1 cellular context compared by ENCODE assay signal in the genomic region with DNA sequence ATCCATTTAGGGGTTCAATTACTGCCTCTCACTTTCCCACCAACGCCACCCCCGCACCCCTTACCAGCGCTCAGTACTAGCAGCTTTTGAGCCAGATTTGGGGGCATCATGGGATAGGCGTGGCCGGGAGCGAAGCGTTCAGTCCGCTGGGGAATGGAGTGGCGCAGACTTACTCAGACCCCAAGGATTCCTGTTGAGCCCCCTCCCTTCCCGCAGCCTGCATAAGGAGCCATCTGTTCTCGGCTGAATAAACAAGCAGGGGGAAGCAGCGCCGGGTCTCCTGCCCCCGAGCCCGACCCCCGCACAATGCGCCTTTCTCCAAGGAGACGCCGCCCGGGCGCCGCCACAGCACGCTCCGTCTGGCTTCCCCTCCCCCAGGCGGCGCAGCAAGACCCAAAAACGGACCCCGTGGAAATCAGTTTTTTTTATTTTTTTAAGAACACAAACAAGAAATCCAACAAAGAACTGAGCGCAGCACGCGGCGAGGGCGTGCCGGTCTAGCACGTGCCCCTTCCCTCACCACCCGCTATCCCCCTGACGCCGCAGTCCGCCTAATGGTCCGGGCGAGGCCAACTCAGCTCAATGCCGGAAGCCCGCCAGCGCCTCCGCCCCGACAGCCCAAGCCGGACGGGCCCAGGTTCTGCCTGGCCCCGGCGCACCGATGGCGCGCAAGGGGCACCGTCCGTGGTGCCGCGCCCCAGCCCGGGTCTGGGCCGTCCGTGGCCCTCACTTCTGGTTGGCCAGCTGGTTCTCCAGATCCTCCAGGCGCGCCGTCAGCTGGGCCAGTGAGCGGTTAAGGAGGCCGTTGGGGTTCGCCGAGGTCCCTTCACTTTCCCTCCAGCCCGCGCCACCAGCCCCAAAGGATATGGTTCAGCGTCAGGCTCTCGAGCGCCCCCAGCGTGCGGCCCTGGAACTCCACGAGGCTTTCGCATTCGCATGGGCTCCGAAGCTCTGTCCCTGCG.
TF ChIP-seq lines count a peak whose summit lies in the region.

No MANE protein-coding gene starts in this region.

TF ChIP-seq in HepG2, 621 proteins besides CTCF, POLR2A, EP300 and RAD21 (continued from another document and continues in another):
- TF ChIP-seq, protein P1, sequence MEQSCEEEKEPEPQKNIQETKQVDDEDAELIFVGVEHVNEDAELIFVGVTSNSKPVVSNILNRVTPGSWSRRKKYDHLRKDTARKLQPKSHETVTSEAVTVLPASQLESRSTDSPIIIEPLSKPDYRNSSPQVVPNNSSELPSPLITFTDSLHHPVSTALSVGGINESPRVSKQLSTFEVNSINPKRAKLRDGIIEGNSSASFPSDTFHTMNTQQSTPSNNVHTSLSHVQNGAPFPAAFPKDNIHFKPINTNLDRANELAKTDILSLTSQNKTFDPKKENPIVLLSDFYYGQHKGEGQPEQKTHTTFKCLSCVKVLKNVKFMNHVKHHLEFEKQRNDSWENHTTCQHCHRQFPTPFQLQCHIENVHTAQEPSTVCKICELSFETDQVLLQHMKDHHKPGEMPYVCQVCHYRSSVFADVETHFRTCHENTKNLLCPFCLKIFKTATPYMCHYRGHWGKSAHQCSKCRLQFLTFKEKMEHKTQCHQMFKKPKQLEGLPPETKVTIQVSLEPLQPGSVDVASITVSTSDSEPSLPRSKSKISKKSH (CRISPR knock-in tag; IDR thresholded peaks at IDR 0.05; ENCODE audit: borderline replicate concordance), result peak; percentile 69; the same call in 1 of the 2 replicates
- no peak for TF ChIP-seq PRPF4 (IDR thresholded peaks at IDR 0.05; ENCODE audit: low read depth, low read length, poor library complexity, severe bottlenecking)
- TF ChIP-seq, protein P2, sequence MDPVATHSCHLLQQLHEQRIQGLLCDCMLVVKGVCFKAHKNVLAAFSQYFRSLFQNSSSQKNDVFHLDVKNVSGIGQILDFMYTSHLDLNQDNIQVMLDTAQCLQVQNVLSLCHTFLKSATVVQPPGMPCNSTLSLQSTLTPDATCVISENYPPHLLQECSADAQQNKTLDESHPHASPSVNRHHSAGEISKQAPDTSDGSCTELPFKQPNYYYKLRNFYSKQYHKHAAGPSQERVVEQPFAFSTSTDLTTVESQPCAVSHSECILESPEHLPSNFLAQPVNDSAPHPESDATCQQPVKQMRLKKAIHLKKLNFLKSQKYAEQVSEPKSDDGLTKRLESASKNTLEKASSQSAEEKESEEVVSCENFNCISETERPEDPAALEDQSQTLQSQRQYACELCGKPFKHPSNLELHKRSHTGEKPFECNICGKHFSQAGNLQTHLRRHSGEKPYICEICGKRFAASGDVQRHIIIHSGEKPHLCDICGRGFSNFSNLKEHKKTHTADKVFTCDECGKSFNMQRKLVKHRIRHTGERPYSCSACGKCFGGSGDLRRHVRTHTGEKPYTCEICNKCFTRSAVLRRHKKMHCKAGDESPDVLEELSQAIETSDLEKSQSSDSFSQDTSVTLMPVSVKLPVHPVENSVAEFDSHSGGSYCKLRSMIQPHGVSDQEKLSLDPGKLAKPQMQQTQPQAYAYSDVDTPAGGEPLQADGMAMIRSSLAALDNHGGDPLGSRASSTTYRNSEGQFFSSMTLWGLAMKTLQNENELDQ (CRISPR knock-in tag; IDR thresholded peaks at IDR 0.05; ENCODE audit: borderline replicate concordance), result 0 out of 2 replicates have a peak, but pooled peaks have one; percentile 82
- TF ChIP-seq DMAP1 (CRISPR knock-in tag; IDR thresholded peaks at IDR 0.05), result 0 out of 2 replicates have a peak, but pooled peaks have one; percentile 20
- 0 out of 2 replicates have a peak, but pooled peaks have one; percentile 6 for TF ChIP-seq ELF1 (CRISPR knock-in tag; IDR thresholded peaks at IDR 0.05)
- peak; percentile 94; the same call in 1 of the 2 replicates for TF ChIP-seq ZNF225 (CRISPR knock-in tag; IDR thresholded peaks at IDR 0.05)
- TF ChIP-seq SNAI1 (CRISPR knock-in tag; IDR thresholded peaks at IDR 0.05; ENCODE audit: borderline replicate concordance), result no peak
- peak; percentile 43; the same call in 1 of the 2 replicates for TF ChIP-seq YEATS4 (CRISPR knock-in tag; IDR thresholded peaks at IDR 0.05; ENCODE audit: borderline replicate concordance)
- no peak for TF ChIP-seq ZNF616 (CRISPR knock-in tag; IDR thresholded peaks at IDR 0.05; ENCODE audit: low read depth)
- no peak for TF ChIP-seq ZNF20 (CRISPR knock-in tag; IDR thresholded peaks at IDR 0.05)
- no peak for TF ChIP-seq HOXA7 (CRISPR knock-in tag; IDR thresholded peaks at IDR 0.05)
- TF ChIP-seq, protein P3, sequence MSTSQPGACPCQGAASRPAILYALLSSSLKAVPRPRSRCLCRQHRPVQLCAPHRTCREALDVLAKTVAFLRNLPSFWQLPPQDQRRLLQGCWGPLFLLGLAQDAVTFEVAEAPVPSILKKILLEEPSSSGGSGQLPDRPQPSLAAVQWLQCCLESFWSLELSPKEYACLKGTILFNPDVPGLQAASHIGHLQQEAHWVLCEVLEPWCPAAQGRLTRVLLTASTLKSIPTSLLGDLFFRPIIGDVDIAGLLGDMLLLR (CRISPR knock-in tag; IDR thresholded peaks at IDR 0.05), result no peak; the same call in 1 of the 2 replicates
- peak; percentile 57; the same call in 1 of the 2 replicates for TF ChIP-seq ZNF331 (CRISPR knock-in tag; IDR thresholded peaks at IDR 0.05)
- peak; percentile 78; the same call in 1 of the 2 replicates for TF ChIP-seq KDM5B (CRISPR knock-in tag; IDR thresholded peaks at IDR 0.05; ENCODE audit: borderline replicate concordance)
- TF ChIP-seq, protein P4, sequence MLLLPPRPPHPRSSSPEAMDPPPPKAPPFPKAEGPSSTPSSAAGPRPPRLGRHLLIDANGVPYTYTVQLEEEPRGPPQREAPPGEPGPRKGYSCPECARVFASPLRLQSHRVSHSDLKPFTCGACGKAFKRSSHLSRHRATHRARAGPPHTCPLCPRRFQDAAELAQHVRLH (CRISPR knock-in tag; IDR thresholded peaks at IDR 0.05; ENCODE audit: borderline replicate concordance, low read depth), result no peak
- no peak for TF ChIP-seq ZBTB21 (CRISPR knock-in tag; IDR thresholded peaks at IDR 0.05)
- TF ChIP-seq, protein P5, sequence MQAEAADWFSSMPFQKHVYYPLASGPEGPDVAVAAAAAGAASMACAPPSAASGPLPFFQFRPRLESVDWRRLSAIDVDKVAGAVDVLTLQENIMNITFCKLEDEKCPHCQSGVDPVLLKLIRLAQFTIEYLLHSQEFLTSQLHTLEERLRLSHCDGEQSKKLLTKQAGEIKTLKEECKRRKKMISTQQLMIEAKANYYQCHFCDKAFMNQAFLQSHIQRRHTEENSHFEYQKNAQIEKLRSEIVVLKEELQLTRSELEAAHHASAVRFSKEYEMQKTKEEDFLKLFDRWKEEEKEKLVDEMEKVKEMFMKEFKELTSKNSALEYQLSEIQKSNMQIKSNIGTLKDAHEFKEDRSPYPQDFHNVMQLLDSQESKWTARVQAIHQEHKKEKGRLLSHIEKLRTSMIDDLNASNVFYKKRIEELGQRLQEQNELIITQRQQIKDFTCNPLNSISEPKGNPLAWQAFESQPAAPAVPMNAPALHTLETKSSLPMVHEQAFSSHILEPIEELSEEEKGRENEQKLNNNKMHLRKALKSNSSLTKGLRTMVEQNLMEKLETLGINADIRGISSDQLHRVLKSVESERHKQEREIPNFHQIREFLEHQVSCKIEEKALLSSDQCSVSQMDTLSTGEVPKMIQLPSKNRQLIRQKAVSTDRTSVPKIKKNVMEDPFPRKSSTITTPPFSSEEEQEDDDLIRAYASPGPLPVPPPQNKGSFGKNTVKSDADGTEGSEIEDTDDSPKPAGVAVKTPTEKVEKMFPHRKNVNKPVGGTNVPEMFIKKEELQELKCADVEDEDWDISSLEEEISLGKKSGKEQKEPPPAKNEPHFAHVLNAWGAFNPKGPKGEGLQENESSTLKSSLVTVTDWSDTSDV (CRISPR knock-in tag; IDR thresholded peaks at IDR 0.05), result no peak
- TF ChIP-seq CREB1 (IDR thresholded peaks at IDR 0.05), result no peak
- no peak for TF ChIP-seq CREB1 (CRISPR knock-in tag; IDR thresholded peaks at IDR 0.05)
- TF ChIP-seq STAG1 (CRISPR knock-in tag; IDR thresholded peaks at IDR 0.05), result peak; percentile 46
- TF ChIP-seq, protein P6, sequence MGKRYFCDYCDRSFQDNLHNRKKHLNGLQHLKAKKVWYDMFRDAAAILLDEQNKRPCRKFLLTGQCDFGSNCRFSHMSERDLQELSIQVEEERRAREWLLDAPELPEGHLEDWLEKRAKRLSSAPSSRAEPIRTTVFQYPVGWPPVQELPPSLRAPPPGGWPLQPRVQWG (CRISPR knock-in tag; IDR thresholded peaks at IDR 0.05; ENCODE audit: borderline replicate concordance, low read depth), result no peak
- TF ChIP-seq, protein P7, sequence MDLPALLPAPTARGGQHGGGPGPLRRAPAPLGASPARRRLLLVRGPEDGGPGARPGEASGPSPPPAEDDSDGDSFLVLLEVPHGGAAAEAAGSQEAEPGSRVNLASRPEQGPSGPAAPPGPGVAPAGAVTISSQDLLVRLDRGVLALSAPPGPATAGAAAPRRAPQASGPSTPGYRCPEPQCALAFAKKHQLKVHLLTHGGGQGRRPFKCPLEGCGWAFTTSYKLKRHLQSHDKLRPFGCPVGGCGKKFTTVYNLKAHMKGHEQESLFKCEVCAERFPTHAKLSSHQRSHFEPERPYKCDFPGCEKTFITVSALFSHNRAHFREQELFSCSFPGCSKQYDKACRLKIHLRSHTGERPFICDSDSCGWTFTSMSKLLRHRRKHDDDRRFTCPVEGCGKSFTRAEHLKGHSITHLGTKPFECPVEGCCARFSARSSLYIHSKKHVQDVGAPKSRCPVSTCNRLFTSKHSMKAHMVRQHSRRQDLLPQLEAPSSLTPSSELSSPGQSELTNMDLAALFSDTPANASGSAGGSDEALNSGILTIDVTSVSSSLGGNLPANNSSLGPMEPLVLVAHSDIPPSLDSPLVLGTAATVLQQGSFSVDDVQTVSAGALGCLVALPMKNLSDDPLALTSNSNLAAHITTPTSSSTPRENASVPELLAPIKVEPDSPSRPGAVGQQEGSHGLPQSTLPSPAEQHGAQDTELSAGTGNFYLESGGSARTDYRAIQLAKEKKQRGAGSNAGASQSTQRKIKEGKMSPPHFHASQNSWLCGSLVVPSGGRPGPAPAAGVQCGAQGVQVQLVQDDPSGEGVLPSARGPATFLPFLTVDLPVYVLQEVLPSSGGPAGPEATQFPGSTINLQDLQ (CRISPR knock-in tag; IDR thresholded peaks at IDR 0.05), result no peak
- TF ChIP-seq SMARCE1 (IDR thresholded peaks at IDR 0.05; ENCODE audit: borderline replicate concordance), result no peak
- 0 out of 2 replicates have a peak, but pooled peaks have one; percentile 29 for TF ChIP-seq KLF13 (CRISPR knock-in tag; IDR thresholded peaks at IDR 0.05)
- peak; percentile 97; the same call in 1 of the 2 replicates for TF ChIP-seq ZNF33A (CRISPR knock-in tag; IDR thresholded peaks at IDR 0.05; ENCODE audit: borderline replicate concordance)
- TF ChIP-seq, protein P8, sequence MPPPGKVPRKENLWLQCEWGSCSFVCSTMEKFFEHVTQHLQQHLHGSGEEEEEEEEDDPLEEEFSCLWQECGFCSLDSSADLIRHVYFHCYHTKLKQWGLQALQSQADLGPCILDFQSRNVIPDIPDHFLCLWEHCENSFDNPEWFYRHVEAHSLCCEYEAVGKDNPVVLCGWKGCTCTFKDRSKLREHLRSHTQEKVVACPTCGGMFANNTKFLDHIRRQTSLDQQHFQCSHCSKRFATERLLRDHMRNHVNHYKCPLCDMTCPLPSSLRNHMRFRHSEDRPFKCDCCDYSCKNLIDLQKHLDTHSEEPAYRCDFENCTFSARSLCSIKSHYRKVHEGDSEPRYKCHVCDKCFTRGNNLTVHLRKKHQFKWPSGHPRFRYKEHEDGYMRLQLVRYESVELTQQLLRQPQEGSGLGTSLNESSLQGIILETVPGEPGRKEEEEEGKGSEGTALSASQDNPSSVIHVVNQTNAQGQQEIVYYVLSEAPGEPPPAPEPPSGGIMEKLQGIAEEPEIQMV (CRISPR knock-in tag; IDR thresholded peaks at IDR 0.05; ENCODE audit: low read depth), result peak; percentile 76; the same call in 1 of the 2 replicates
- TF ChIP-seq, protein P9, sequence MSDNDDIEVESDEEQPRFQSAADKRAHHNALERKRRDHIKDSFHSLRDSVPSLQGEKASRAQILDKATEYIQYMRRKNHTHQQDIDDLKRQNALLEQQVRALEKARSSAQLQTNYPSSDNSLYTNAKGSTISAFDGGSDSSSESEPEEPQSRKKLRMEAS (IDR thresholded peaks at IDR 0.05), result no peak
- 0 out of 2 replicates have a peak, but pooled peaks have one; percentile 51 for TF ChIP-seq MEIS2 (CRISPR knock-in tag; IDR thresholded peaks at IDR 0.05)
- TF ChIP-seq, protein P10, sequence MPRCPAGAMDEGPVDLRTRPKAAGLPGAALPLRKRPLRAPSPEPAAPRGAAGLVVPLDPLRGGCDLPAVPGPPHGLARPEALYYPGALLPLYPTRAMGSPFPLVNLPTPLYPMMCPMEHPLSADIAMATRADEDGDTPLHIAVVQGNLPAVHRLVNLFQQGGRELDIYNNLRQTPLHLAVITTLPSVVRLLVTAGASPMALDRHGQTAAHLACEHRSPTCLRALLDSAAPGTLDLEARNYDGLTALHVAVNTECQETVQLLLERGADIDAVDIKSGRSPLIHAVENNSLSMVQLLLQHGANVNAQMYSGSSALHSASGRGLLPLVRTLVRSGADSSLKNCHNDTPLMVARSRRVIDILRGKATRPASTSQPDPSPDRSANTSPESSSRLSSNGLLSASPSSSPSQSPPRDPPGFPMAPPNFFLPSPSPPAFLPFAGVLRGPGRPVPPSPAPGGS (CRISPR knock-in tag; IDR thresholded peaks at IDR 0.05), result peak; percentile 70; the same call in 1 of the 2 replicates
- TF ChIP-seq PHF5A (CRISPR knock-in tag; IDR thresholded peaks at IDR 0.05; ENCODE audit: low read depth, unreplicated experiment), result no peak
- TF ChIP-seq BHLHE40 (IDR thresholded peaks at IDR 0.05; ENCODE audit: low read length), result 0 out of 2 replicates have a peak, but pooled peaks have one; percentile 9
- TF ChIP-seq ZFP36 (IDR thresholded peaks at IDR 0.05; ENCODE audit: borderline replicate concordance, low read depth, low read length, partially characterized antibody), result peak; percentile 14
- TF ChIP-seq SIN3A (IDR thresholded peaks at IDR 0.05; ENCODE audit: borderline replicate concordance, low read depth, low read length), result no peak
- no peak for TF ChIP-seq JUNB (CRISPR knock-in tag; IDR thresholded peaks at IDR 0.05; ENCODE audit: borderline replicate concordance)
- no peak for TF ChIP-seq SAP130 (CRISPR knock-in tag; IDR thresholded peaks at IDR 0.05; ENCODE audit: low read depth)
- no peak for TF ChIP-seq NR2F6 (IDR thresholded peaks at IDR 0.05)
- 0 out of 2 replicates have a peak, but pooled peaks have one; percentile 11 for TF ChIP-seq NR2F6 (CRISPR knock-in tag; IDR thresholded peaks at IDR 0.05)
- TF ChIP-seq ZNF556 (CRISPR knock-in tag; IDR thresholded peaks at IDR 0.05; ENCODE audit: borderline replicate concordance), result 0 out of 2 replicates have a peak, but pooled peaks have one; percentile 29
- no peak for TF ChIP-seq TAF1 (CRISPR knock-in tag; IDR thresholded peaks at IDR 0.05)
- TF ChIP-seq MEIS1 (CRISPR knock-in tag; IDR thresholded peaks at IDR 0.05; ENCODE audit: borderline replicate concordance), result 0 out of 2 replicates have a peak, but pooled peaks have one; percentile 28
- no peak for TF ChIP-seq NR3C1 (CRISPR knock-in tag; IDR thresholded peaks at IDR 0.05)
- peak; percentile 47; the same call in 1 of the 2 replicates for TF ChIP-seq ZNF768 (CRISPR knock-in tag; IDR thresholded peaks at IDR 0.05)
- TF ChIP-seq ARHGAP35 (CRISPR knock-in tag; IDR thresholded peaks at IDR 0.05; ENCODE audit: borderline replicate concordance), result 0 out of 2 replicates have a peak, but pooled peaks have one; percentile 31
- TF ChIP-seq, protein P11, sequence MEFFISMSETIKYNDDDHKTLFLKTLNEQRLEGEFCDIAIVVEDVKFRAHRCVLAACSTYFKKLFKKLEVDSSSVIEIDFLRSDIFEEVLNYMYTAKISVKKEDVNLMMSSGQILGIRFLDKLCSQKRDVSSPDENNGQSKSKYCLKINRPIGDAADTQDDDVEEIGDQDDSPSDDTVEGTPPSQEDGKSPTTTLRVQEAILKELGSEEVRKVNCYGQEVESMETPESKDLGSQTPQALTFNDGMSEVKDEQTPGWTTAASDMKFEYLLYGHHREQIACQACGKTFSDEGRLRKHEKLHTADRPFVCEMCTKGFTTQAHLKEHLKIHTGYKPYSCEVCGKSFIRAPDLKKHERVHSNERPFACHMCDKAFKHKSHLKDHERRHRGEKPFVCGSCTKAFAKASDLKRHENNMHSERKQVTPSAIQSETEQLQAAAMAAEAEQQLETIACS (CRISPR knock-in tag; IDR thresholded peaks at IDR 0.05), result no peak
